ENCODE assay signal across 14 cellular contexts in genomic region chr6:159077123-159077522, GRCh38. TPM values are rescaled to one million over a fixed set of nuclear protein-coding genes. Genes with fewer than 3 reads are reported as not detected.
DNase-seq lines count a peak whose midpoint lies in the region; ATAC-seq lines count a peak whose summit lies in the region.
"Had no signal": no experiment of that assay in that cellular context is flagged by ENCODE, and none has a peak within 500 bp of the region (broad histone marks: within the 10 kb centered on the region; RNA-seq: fewer than 3 reads in every experiment).

No MANE protein-coding gene starts in this region.

- H3K4me3 Mint-ChIP-seq in activated CD4-positive, alpha-beta T cell treated with anti-CD3 and anti-CD28 coated beads for 36 hours = no peak overlapping the region
- no peak overlapping the region for H3K4me3 Mint-ChIP-seq in dendritic cell treated with granulocyte-macrophage colony-stimulating factor and Interleukin-4, amounts not matched to agents 40 ng/mL and 50 ng/mL, for 4 days

- H3K36me3 Mint-ChIP-seq in activated CD4-positive, alpha-beta T cell treated with anti-CD3 and anti-CD28 coated beads for 36 hours (ENCODE audit: low read depth) = no peaks in the 10 kb centered on the region
- H3K36me3 Mint-ChIP-seq in dendritic cell treated with granulocyte-macrophage colony-stimulating factor and Interleukin-4, amounts not matched to agents 40 ng/mL and 50 ng/mL, for 4 days (ENCODE audit: low read depth) = peaks cover 9% of the 10 kb centered on the region

- H2AFZ ChIP-seq in Karpas-422 (ENCODE audit: low read length) = no peak overlapping the region

- H3K4me2 ChIP-seq in Karpas-422 (ENCODE audit: low read depth, low read length, poor library complexity, severe bottlenecking) = no peak overlapping the region

- peak; percentile 58 for DNase-seq in activated CD4-positive, alpha-beta T cell treated with anti-CD3 and anti-CD28 coated beads for 36 hours
- no peak for DNase-seq in activated CD4-positive, alpha-beta T cell treated with anti-CD3 and anti-CD28 coated beads, Interleukin-2, amount 50 U/mL, for 48 hours
- DNase-seq in activated CD8-positive, alpha-beta memory T cell treated with anti-CD3 and anti-CD28 coated beads for 24 hours = peak; percentile 87
- DNase-seq in stimulated activated CD8-positive, alpha-beta memory T cell treated with anti-CD3 and anti-CD28 coated beads, Interleukin-15, amount 100 ng/mL, for 4 hours (ENCODE audit: low read depth in 2 of 2) = peak; percentile 58 to 65
- DNase-seq in left lobe of liver (ENCODE audit: low spot score) (no peak), Karpas-422 (no peak), cerebellar cortex (ENCODE audit: low spot score) (no peak)
- DNase-seq: activated CD4-positive, CD25-positive, alpha-beta regulatory T cell; hippocampal formation; NCI-H2107 had no signal

- peak; percentile 49 for ATAC-seq in activated CD4-positive, alpha-beta T cell treated with anti-CD3 and anti-CD28 coated beads for 36 hours
- ATAC-seq in left lobe of liver = no peak

- H3K36me3 ChIP-seq in Karpas-422 (ENCODE audit: insufficient read depth, low read length) = no peaks in the 10 kb centered on the region
- H3K36me3 ChIP-seq: upper lobe of left lung had no signal

- no peaks in the 10 kb centered on the region for H4K20me1 ChIP-seq in Karpas-422 (ENCODE audit: insufficient read depth, low read depth, low read length)

- CTCF ChIA-PET in activated CD4-positive, alpha-beta T cell treated with anti-CD3 and anti-CD28 coated beads for 36 hours (lab: Charles Lee) = interaction anchor here (0.6 to 1.1 kb wide), 2 partner anchors 14 to 475 kb away, joined by 3 read pairs; no protein-coding TSS in a partner anchor

- no peaks in the 10 kb centered on the region for H3K79me2 ChIP-seq in Karpas-422 (ENCODE audit: low read length)

- no peak overlapping the region for H3K27ac ChIP-seq in Karpas-422 (ENCODE audit: low read length)
- H3K27ac ChIP-seq: HL-60, upper lobe of left lung had no signal

- POLR2A ChIA-PET in activated CD4-positive, alpha-beta T cell treated with anti-CD3 and anti-CD28 coated beads for 36 hours (lab: Charles Lee) = no interaction called here

- peaks cover 3% of the 10 kb centered on the region; the same call in 1 of the 2 replicates for H3K27me3 ChIP-seq in Karpas-422 (ENCODE audit: low read length)
- H3K27me3 ChIP-seq: upper lobe of left lung had no signal

- H3K4me3 ChIP-seq in Karpas-422 (ENCODE audit: low read length) = no peak overlapping the region
- H3K4me3 ChIP-seq: upper lobe of left lung had no signal

- intact Hi-C loops in activated CD4-positive, alpha-beta T cell treated with anti-CD3 and anti-CD28 coated beads for 36 hours (cut with DNase I, micrococcal nuclease) = loop anchor here in 1 of 2 experiments (2.0 kb wide), 1 partner anchor 14 kb away; no protein-coding TSS in a partner anchor
- intact Hi-C loops in dendritic cell treated with granulocyte-macrophage colony-stimulating factor and Interleukin-4, amounts not matched to agents 40 ng/mL and 50 ng/mL, for 4 days (cut with micrococcal nuclease) = no loop called here

- no peaks in the 10 kb centered on the region for H3K27me3 Mint-ChIP-seq in activated CD4-positive, alpha-beta T cell treated with anti-CD3 and anti-CD28 coated beads for 36 hours
- no peaks in the 10 kb centered on the region for H3K27me3 Mint-ChIP-seq in dendritic cell treated with granulocyte-macrophage colony-stimulating factor and Interleukin-4, amounts not matched to agents 40 ng/mL and 50 ng/mL, for 4 days

- H3K9me3 ChIP-seq in Karpas-422 (ENCODE audit: low read length) = no peaks in the 10 kb centered on the region
- H3K9me3 ChIP-seq: upper lobe of left lung had no signal

- no peak overlapping the region for H3K9ac ChIP-seq in Karpas-422 (ENCODE audit: low read length)

- H3K4me1 ChIP-seq in Karpas-422 (ENCODE audit: low read length) = peaks cover 30% of the 10 kb centered on the region

- peaks cover 2% of the 10 kb centered on the region for H3K9me3 Mint-ChIP-seq in activated CD4-positive, alpha-beta T cell treated with anti-CD3 and anti-CD28 coated beads for 36 hours (ENCODE audit: low read depth)
- no peaks in the 10 kb centered on the region for H3K9me3 Mint-ChIP-seq in dendritic cell treated with granulocyte-macrophage colony-stimulating factor and Interleukin-4, amounts not matched to agents 40 ng/mL and 50 ng/mL, for 4 days

- no peaks in the 10 kb centered on the region for H3K9me2 ChIP-seq in Karpas-422 (replicated peaks; ENCODE audit: insufficient read depth, low read length)

- peak overlapping the region; percentile 63 for H3K27ac Mint-ChIP-seq in activated CD4-positive, alpha-beta T cell treated with anti-CD3 and anti-CD28 coated beads for 36 hours
- peak overlapping the region; percentile 18 for H3K27ac Mint-ChIP-seq in dendritic cell treated with granulocyte-macrophage colony-stimulating factor and Interleukin-4, amounts not matched to agents 40 ng/mL and 50 ng/mL, for 4 days

- peaks cover 47% of the 10 kb centered on the region for H3K4me1 Mint-ChIP-seq in activated CD4-positive, alpha-beta T cell treated with anti-CD3 and anti-CD28 coated beads for 36 hours
- peaks cover 16% of the 10 kb centered on the region for H3K4me1 Mint-ChIP-seq in dendritic cell treated with granulocyte-macrophage colony-stimulating factor and Interleukin-4, amounts not matched to agents 40 ng/mL and 50 ng/mL, for 4 days (ENCODE audit: low read depth)

RNA-seq across cellular contexts. Expression of gene TAGAP, which starts 32.3 kb away (rescaled TPM):
- 10 to 100 TPM; 44.8 to 51.0 TPM for total RNA-seq in activated CD4-positive, alpha-beta T cell treated with anti-CD3 and anti-CD28 coated beads for 36 hours
- total RNA-seq in left lobe of liver = 0.45 TPM
- total RNA-seq in Karpas-422 (2014; rRNA removed; shearing (Covaris generic); ENCODE audit: low replicate concordance) = 16.2 and 16.5 TPM in 2 replicates
- total RNA-seq: A172 had no signal

Comparison
In these comparisons a context has a peak if more than half of its experiments do, and no peak if none do; other contexts are left out.
1. DNase-seq: peak in activated CD4-positive, alpha-beta T cell treated with anti-CD3 and anti-CD28 coated beads for 36 hours (single experiment), activated CD8-positive, alpha-beta memory T cell treated with anti-CD3 and anti-CD28 coated beads for 24 hours (single experiment) and stimulated activated CD8-positive, alpha-beta memory T cell treated with anti-CD3 and anti-CD28 coated beads, Interleukin-15, amount 100 ng/mL, for 4 hours (2 of 2); none in activated CD4-positive, alpha-beta T cell treated with anti-CD3 and anti-CD28 coated beads, Interleukin-2, amount 50 U/mL, for 48 hours (0 of 2), left lobe of liver (single experiment), Karpas-422 (single experiment) and cerebellar cortex (single experiment).
2. RNA of gene TAGAP, which starts 32.3 kb away (total RNA-seq): 44.8 to 51.0 TPM in activated CD4-positive, alpha-beta T cell treated with anti-CD3 and anti-CD28 coated beads for 36 hours and 16.2 to 16.5 TPM in Karpas-422; 0.45 TPM in left lobe of liver (single experiment); every median in the first group is over 10 times any median in the second.